ENCODE assay signal across 8 cellular contexts in genomic region chr2:30336978-30337841, GRCh38.
DNase-seq lines count a peak whose midpoint lies in the region; ATAC-seq and TF ChIP-seq lines count a peak whose summit lies in the region.

No MANE protein-coding gene starts in this region.

- no peak for TF ChIP-seq CTCF in smooth muscle cell (IDR thresholded peaks at IDR 0.05; ENCODE audit: borderline replicate concordance, insufficient read depth, poor library complexity, severe bottlenecking)
- TF ChIP-seq CTCF in MCF 10A (IDR thresholded peaks at IDR 0.05; ENCODE audit: unreplicated experiment) = no peak
- no peak for TF ChIP-seq CTCF in GM23338 (conservative IDR thresholded peaks at IDR 0.05; ENCODE audit: low read depth in 2 of 2)

- H3K36me3 ChIP-seq in smooth muscle cell (ENCODE audit: low read depth) (no peaks in the 10 kb centered on the region), GM23338 (ENCODE audit: insufficient read depth) (peaks cover 1% of the 10 kb centered on the region; the same call in 1 of the 2 replicates)

- H3K27ac Mint-ChIP-seq in MCF 10A (ENCODE audit: low read depth, unreplicated experiment) (no peak overlapping the region), GM23338 (no peak overlapping the region)

- H3K9me3 Mint-ChIP-seq in MCF 10A (ENCODE audit: unreplicated experiment) (no peaks in the 10 kb centered on the region), GM23338 (peaks cover 9% of the 10 kb centered on the region)

- H3K4me2 ChIP-seq in smooth muscle cell (no peak overlapping the region), GM23338 (no peak overlapping the region)

- H3K4me3 Mint-ChIP-seq in MCF 10A (ENCODE audit: unreplicated experiment) (no peak overlapping the region), GM23338 (no peak overlapping the region)

- DNase-seq in GDM1 (lab: John Stamatoyannopoulos, UW) (peak; percentile 35), HT1080 (ENCODE audit: low read depth) (peak; percentile 36), smooth muscle cell (lab: John Stamatoyannopoulos, UW; ENCODE audit: unreplicated experiment) (no peak), MCF 10A (ENCODE audit: unreplicated experiment) (no peak), NCI-H1092 (lab: John Stamatoyannopoulos, UW) (no peak), GM23338 (ENCODE audit: low spot score) (no peak)
- DNase-seq in activated T-cell treated with anti-CD3 and anti-CD28 coated beads, Interleukin-2, amount 50 U/mL, for 1 hour = peak; percentile 54

- H3K36me3 Mint-ChIP-seq in MCF 10A (ENCODE audit: insufficient read depth, unreplicated experiment) (no peaks in the 10 kb centered on the region), GM23338 (ENCODE audit: low read depth) (peaks cover 8% of the 10 kb centered on the region)

- H3K9me2 ChIP-seq in GM23338 (ENCODE audit: insufficient read depth) = peaks cover 5% of the 10 kb centered on the region

- no peak overlapping the region for H3K9ac ChIP-seq in smooth muscle cell (ENCODE audit: low read depth)

- H3K27me3 Mint-ChIP-seq in MCF 10A (ENCODE audit: insufficient read depth, unreplicated experiment) = no peaks in the 10 kb centered on the region
- peaks cover 3% of the 10 kb centered on the region for H3K27me3 Mint-ChIP-seq in GM23338 (ENCODE audit: insufficient read depth, low read depth, poor library complexity)

- H4K20me1 ChIP-seq in smooth muscle cell (ENCODE audit: low read depth) (no peaks in the 10 kb centered on the region), GM23338 (replicated peaks; ENCODE audit: insufficient read depth) (no peaks in the 10 kb centered on the region)

- H3K79me2 ChIP-seq in smooth muscle cell (ENCODE audit: low read depth) = no peaks in the 10 kb centered on the region
- no peaks in the 10 kb centered on the region for H3K79me2 ChIP-seq in GM23338 (replicated peaks; ENCODE audit: insufficient read depth)

- H3K9me3 ChIP-seq in smooth muscle cell (replicated peaks; ENCODE audit: low read depth) = no peaks in the 10 kb centered on the region

- H3K27ac ChIP-seq in smooth muscle cell (ENCODE audit: low read depth) (no peak overlapping the region), GM23338 (ENCODE audit: low read depth) (no peak overlapping the region)

- CTCF ChIA-PET in MCF 10A (lab: Yijun Ruan, JAX) = interaction anchor here (0.6 kb wide), 1 partner anchor 190 kb away, joined by 3 read pairs; no protein-coding TSS in a partner anchor

- H3K27me3 ChIP-seq in smooth muscle cell (ENCODE audit: low read depth) (no peaks in the 10 kb centered on the region), GM23338 (ENCODE audit: insufficient read depth) (no peaks in the 10 kb centered on the region)

- H3K4me1 ChIP-seq in smooth muscle cell (ENCODE audit: low read depth) = peaks cover 8% of the 10 kb centered on the region
- no peaks in the 10 kb centered on the region for H3K4me1 ChIP-seq in GM23338 (ENCODE audit: insufficient read depth)

- intact Hi-C loops in MCF 10A (cut with micrococcal nuclease) = no loop called here

- H3F3A ChIP-seq in smooth muscle cell (ENCODE audit: low read depth) = no peaks in the 10 kb centered on the region
- no peaks in the 10 kb centered on the region for H3F3A ChIP-seq in GM23338 (replicated peaks; ENCODE audit: low read depth)

- ATAC-seq in GM21367 (IDR thresholded peaks at IDR 0.05; ENCODE audit: unreplicated experiment) (peak; percentile 86), GM23338 (no peak)

- H3K4me3 ChIP-seq in smooth muscle cell (no peak overlapping the region), GM23338 (no peak overlapping the region)

- POLR2A ChIA-PET in MCF 10A (lab: Yijun Ruan, JAX) = no interaction called here

- H3K4me1 Mint-ChIP-seq in MCF 10A (ENCODE audit: insufficient read depth, unreplicated experiment) (no peaks in the 10 kb centered on the region), GM23338 (peaks cover 3% of the 10 kb centered on the region; the same call in 1 of the 3 replicates)

- no TSS peak for BruUV-seq in MCF 10A (replicated peaks; lab: Mats Ljungman, UMichigan)

- WGBS in smooth muscle cell (ENCODE audit: low lambda C conversion rate) = 79% methylated on average over 16 of the region's 16 CpGs

- peak overlapping the region; percentile 43 for H2AFZ ChIP-seq in smooth muscle cell (ENCODE audit: low read depth)
- no peak overlapping the region for H2AFZ ChIP-seq in GM23338

TF ChIP-seq in GM23338, 12 proteins besides CTCF, POLR2A, EP300 and RAD21 (continues in another document):
- TF ChIP-seq EZH2 (IDR thresholded peaks at IDR 0.05; ENCODE audit: low read depth, unreplicated experiment) (no peak), STAT1 (IDR thresholded peaks at IDR 0.05; ENCODE audit: unreplicated experiment) (no peak), ZNF114 (CRISPR knock-in tag; IDR thresholded peaks at IDR 0.05) (no peak), NANOG (IDR thresholded peaks at IDR 0.05; ENCODE audit: borderline replicate concordance) (no peak), ZNF331 (CRISPR knock-in tag; IDR thresholded peaks at IDR 0.05; ENCODE audit: low read depth) (no peak), POLR2AphosphoS5 (IDR thresholded peaks at IDR 0.05; ENCODE audit: low read depth) (no peak), ETS1 (IDR thresholded peaks at IDR 0.05) (no peak), JUNB (IDR thresholded peaks at IDR 0.05; ENCODE audit: unreplicated experiment) (no peak), ZNF462 (CRISPR knock-in tag; IDR thresholded peaks at IDR 0.05) (no peak), CREB1 (CRISPR knock-in tag; IDR thresholded peaks at IDR 0.05; ENCODE audit: low read depth) (no peak)

Comparison
In these comparisons a context has a peak if more than half of its experiments do, and no peak if none do; other contexts are left out.
1. DNase-seq: peak in GDM1 (single experiment), HT1080 (single experiment) and activated T-cell treated with anti-CD3 and anti-CD28 coated beads, Interleukin-2, amount 50 U/mL, for 1 hour (single experiment); none in smooth muscle cell (single experiment), MCF 10A (single experiment), NCI-H1092 (single experiment) and GM23338 (single experiment).